Comparison of ENCODE assay signal across 7 cellular contexts in the genomic region with DNA sequence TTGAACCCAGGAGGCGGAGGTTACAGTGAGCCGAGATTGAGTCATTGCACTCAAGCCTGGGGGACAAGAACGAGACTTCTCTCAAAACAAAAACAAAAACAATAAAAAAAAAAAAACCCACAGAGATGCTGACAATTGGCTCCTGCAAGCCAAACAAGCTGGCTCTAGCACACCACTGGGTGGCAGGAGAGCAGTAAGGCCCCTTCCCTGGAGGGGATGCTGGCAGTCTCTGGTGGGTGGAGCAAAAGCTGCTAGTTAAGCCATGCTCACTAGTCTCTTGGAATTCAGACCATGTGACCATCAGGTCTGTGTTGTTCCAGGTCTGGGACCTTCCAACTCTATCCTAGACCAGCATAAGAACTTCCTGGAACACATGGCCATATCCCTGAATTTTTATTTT. TPM values are rescaled to one million over a fixed set of nuclear protein-coding genes. Genes with fewer than 3 reads are reported as not detected.
DNase-seq lines count a peak whose midpoint lies in the region; ATAC-seq and TF ChIP-seq lines count a peak whose summit lies in the region.

No MANE protein-coding gene starts in this region.

- DNase-seq in GM06990 (ENCODE audit: extremely low read depth, insufficient read length): no peak
- DNase-seq in LNCaP clone FGC (ENCODE audit: low read depth): peak; percentile 70
- DNase-seq in activated B cell treated with CpG ODN at 0.5 μM for 24 hours: no peak
- peak; percentile 49 for DNase-seq in iPS DF 4.7 (ENCODE audit: extremely low read depth, low spot score)
- DNase-seq in cortex of kidney (lab: John Stamatoyannopoulos, UW): no peak

- POLR2A ChIA-PET in activated B cell treated with CpG ODN at 0.5 μM for 24 hours (lab: Charles Lee): interaction anchor here (0.9 to 1.0 kb wide), 2 partner anchors 19 to 213 kb away, joined by 3 to 7 read pairs; a partner anchor contains a TSS

- ATAC-seq in activated B cell treated with CpG ODN at 0.5 μM for 24 hours (ENCODE audit: low read depth) (peak; percentile 72), GM18498 (IDR thresholded peaks at IDR 0.05; ENCODE audit: unreplicated experiment) (no peak), HG03378 (IDR thresholded peaks at IDR 0.05; ENCODE audit: unreplicated experiment) (no peak)

- H3K4me1 Mint-ChIP-seq in activated B cell treated with CpG ODN at 0.5 μM for 24 hours: peaks cover 11% of the 10 kb centered on the region

- no peak overlapping the region for H3K4me3 ChIP-seq in GM06990 (replicated peaks; ENCODE audit: low read depth, low read length)
- no peak overlapping the region for H3K4me3 ChIP-seq in LNCaP clone FGC (ENCODE audit: low read depth, low read length)

- CTCF ChIA-PET in activated B cell treated with CpG ODN at 0.5 μM for 24 hours (lab: Charles Lee): interaction anchor here (0.8 to 2.7 kb wide), 10 partner anchors 16 to 126 kb away, joined by 3 to 14 read pairs (median 4); a partner anchor contains a TSS

- no peak overlapping the region for H3K4me3 Mint-ChIP-seq in activated B cell treated with CpG ODN at 0.5 μM for 24 hours

- H3K9me3 Mint-ChIP-seq in activated B cell treated with CpG ODN at 0.5 μM for 24 hours: no peaks in the 10 kb centered on the region

- no peaks in the 10 kb centered on the region for H3K27me3 ChIP-seq in GM06990 (replicated peaks; ENCODE audit: control insufficient read depth, insufficient read depth, low read length)

- TF ChIP-seq CTCF in GM06990 (IDR thresholded peaks at IDR 0.05; ENCODE audit: insufficient read depth, low read length, poor library complexity, severe bottlenecking) (peak; percentile 53), LNCaP clone FGC (IDR thresholded peaks at IDR 0.05; ENCODE audit: control insufficient read depth, extremely low read depth, insufficient read depth) (peak; percentile 56), activated B cell treated with CpG ODN at 0.5 μM for 24 hours (IDR thresholded peaks at IDR 0.05) (no peak)

- H3K27me3 Mint-ChIP-seq in activated B cell treated with CpG ODN at 0.5 μM for 24 hours: no peaks in the 10 kb centered on the region

- H3K27ac Mint-ChIP-seq in activated B cell treated with CpG ODN at 0.5 μM for 24 hours: no peak overlapping the region

- H3K36me3 Mint-ChIP-seq in activated B cell treated with CpG ODN at 0.5 μM for 24 hours (ENCODE audit: low read depth): peaks cover 58% of the 10 kb centered on the region

- H3K36me3 ChIP-seq in GM06990 (ENCODE audit: control insufficient read depth, insufficient read depth, low read length): peaks cover 18% of the 10 kb centered on the region

- intact Hi-C loops in activated B cell treated with CpG ODN at 0.5 μM for 24 hours (cut with micrococcal nuclease): loop anchor here (1.0 kb wide), 2 partner anchors 71 to 95 kb away; a partner anchor contains a TSS

RNA-seq across cellular contexts. Expression of a gene that starts 18.9 kb away (rescaled TPM):
- total RNA-seq in activated B cell treated with CpG ODN at 0.5 μM for 24 hours: 11.2 and 14.0 TPM in 2 replicates

RNA-seq across cellular contexts. Expression of a gene that starts 46.5 kb away (rescaled TPM):
- total RNA-seq in activated B cell treated with CpG ODN at 0.5 μM for 24 hours: 20.8 and 21.4 TPM in 2 replicates

Comparison
In these comparisons a context has a peak if more than half of its experiments do, and no peak if none do; other contexts are left out.
1. DNase-seq: peak in LNCaP clone FGC (single experiment) and iPS DF 4.7 (single experiment); none in GM06990 (single experiment), activated B cell treated with CpG ODN at 0.5 μM for 24 hours (single experiment) and cortex of kidney (single experiment).